Comparison of ENCODE assay signal across 8 cellular contexts in genomic region chrX:7996414-7996813, GRCh38.
DNase-seq lines count a peak whose midpoint lies in the region; ATAC-seq and TF ChIP-seq lines count a peak whose summit lies in the region.

No MANE protein-coding gene starts in this region.

- H4K20me1 ChIP-seq in mammary epithelial cell (ENCODE audit: insufficient read depth, low read length), result no peaks in the 10 kb centered on the region

- dilution Hi-C loops in mammary epithelial cell (cut with HindIII; ENCODE audit: low sequenced_read_pairs), result no loop called here

- H3K9me3 ChIP-seq in heart left ventricle (peaks cover 0 to 4% (median 0%) of the 10 kb centered on the region in 12 donors), right cardiac atrium (ENCODE audit: control insufficient read depth, low read length) (no peaks in the 10 kb centered on the region), mammary epithelial cell (replicated peaks; ENCODE audit: insufficient read depth, low read length) (peaks cover 3% of the 10 kb centered on the region), lung (ENCODE audit: control insufficient read depth in 2 of 2, insufficient read depth in 1 of 2, low read length in 1 of 2) (no peaks in the 10 kb centered on the region)

- TF ChIP-seq POLR2A in heart left ventricle (IDR thresholded peaks at IDR 0.05), result no peak

- ATAC-seq in heart left ventricle, result peak in 1 of 4 donors; percentile 54
- ATAC-seq in right cardiac atrium, result no peak
- ATAC-seq in HG02763 (IDR thresholded peaks at IDR 0.05; ENCODE audit: unreplicated experiment), result peak; percentile 78
- peak; percentile 59 for ATAC-seq in lung (ENCODE audit: insufficient read depth, low FRiP score)
- no peak for ATAC-seq in HG03521 (IDR thresholded peaks at IDR 0.05; ENCODE audit: unreplicated experiment)

- peaks cover 0 to 3% (median 0%) of the 10 kb centered on the region in 9 donors for H3K27me3 ChIP-seq in heart left ventricle
- H3K27me3 ChIP-seq in right cardiac atrium (ENCODE audit: control insufficient read depth, insufficient read depth), result no peaks in the 10 kb centered on the region
- H3K27me3 ChIP-seq in mammary epithelial cell (ENCODE audit: insufficient read depth, low read length), result no peaks in the 10 kb centered on the region
- H3K27me3 ChIP-seq in lung (ENCODE audit: control insufficient read depth, insufficient read depth), result no peaks in the 10 kb centered on the region

- intact Hi-C loops in heart left ventricle (cut with DNase I) (loop anchor here in 9 of 10 donors (2.0 to 10.0 kb wide), 7 partner anchors 198 to 821 kb away; no protein-coding TSS in a partner anchor), right cardiac atrium (cut with DNase I) (loop anchor here (5.0 to 10.0 kb wide), 4 partner anchors 738 to 1718 kb away; partner anchors contain the start of gene ANOS1 (in 3 of the 4)), mammary epithelial cell (cut with micrococcal nuclease) (loop anchor here (1.0 to 10.0 kb wide), 3 partner anchors 742 to 878 kb away; no protein-coding TSS in a partner anchor)

- no peak overlapping the region for H3K4me2 ChIP-seq in mammary epithelial cell (ENCODE audit: insufficient read depth, low read depth, low read length)

- H3K36me3 ChIP-seq in heart left ventricle (no peaks in the 10 kb centered on the region), mammary epithelial cell (ENCODE audit: insufficient read depth, low read length) (no peaks in the 10 kb centered on the region), lung (ENCODE audit: control insufficient read depth in 2 of 2, insufficient read depth in 2 of 2, low read length in 2 of 2) (no peaks in the 10 kb centered on the region)

- DNase-seq in heart left ventricle, result no peak
- DNase-seq in right cardiac atrium, result no peak
- DNase-seq in NOMO-1 treated with DMSO at 0.1 percent for 48 hours (lab: John Stamatoyannopoulos, UW; ENCODE audit: unreplicated experiment), result peak; percentile 53
- DNase-seq in mammary epithelial cell, result peak; percentile 19
- no peak for DNase-seq in lung (ENCODE audit: low spot score)
- DNase-seq in occipital lobe (lab: John Stamatoyannopoulos, UW), result no peak

- TF ChIP-seq CTCF in heart left ventricle (IDR thresholded peaks at IDR 0.05), result peak in 11 of 12 donors; percentile 32 to 68 (median 57)
- peak; percentile 60 to 62 for TF ChIP-seq CTCF in mammary epithelial cell (conservative IDR thresholded peaks at IDR 0.05 in 1 of 2, IDR thresholded peaks at IDR 0.05 in 1 of 2; ENCODE audit: extremely low read depth in 1 of 2, insufficient read depth in 1 of 2, low read depth in 1 of 2, low read length in 2 of 2)
- peak; percentile 54 for TF ChIP-seq CTCF in lung (IDR thresholded peaks at IDR 0.05; ENCODE audit: control extremely low read depth, extremely low read depth)

- BruUV-seq in mammary epithelial cell (replicated peaks; lab: Mats Ljungman, UMichigan), result no TSS peak

- H3K4me1 ChIP-seq in heart left ventricle, result no peaks in the 10 kb centered on the region
- peaks cover 1% of the 10 kb centered on the region for H3K4me1 ChIP-seq in right cardiac atrium (ENCODE audit: control insufficient read depth, insufficient read depth, low read length)
- H3K4me1 ChIP-seq in mammary epithelial cell (ENCODE audit: insufficient read depth, low read length), result no peaks in the 10 kb centered on the region
- H3K4me1 ChIP-seq in lung (ENCODE audit: control insufficient read depth in 2 of 2, insufficient read depth in 2 of 2, low read length in 2 of 2), result no peaks in the 10 kb centered on the region

- H3K4me3 ChIP-seq in heart left ventricle (no peak overlapping the region), right cardiac atrium (ENCODE audit: low read length) (no peak overlapping the region), mammary epithelial cell (replicated peaks in 1 of 3; ENCODE audit: insufficient read depth in 1 of 3, low read depth in 2 of 3, low read length in 3 of 3) (no peak overlapping the region), lung (no peak overlapping the region)

- no peaks in the 10 kb centered on the region for H3K79me2 ChIP-seq in mammary epithelial cell (ENCODE audit: insufficient read depth, low read length)

- in situ Hi-C loops in mammary epithelial cell (cut with MboI; ENCODE audit: low sequenced_read_pairs in 2 of 2), result loop anchor here (10.0 to 25.0 kb wide), 2 partner anchors 738 to 741 kb away; partner anchors contain the start of gene ANOS1 (in 2 of the 2)

- H3K9ac ChIP-seq in mammary epithelial cell (ENCODE audit: insufficient read depth, low read length), result no peak overlapping the region

- H3K27ac ChIP-seq in heart left ventricle, result no peak overlapping the region
- H3K27ac ChIP-seq in right cardiac atrium (ENCODE audit: low read length), result no peak overlapping the region
- no peak overlapping the region for H3K27ac ChIP-seq in mammary epithelial cell (ENCODE audit: insufficient read depth, low read depth, low read length)
- no peak overlapping the region for H3K27ac ChIP-seq in lung (ENCODE audit: low read depth in 1 of 2, low read length in 1 of 2)

- H2AFZ ChIP-seq in mammary epithelial cell (ENCODE audit: low read depth, low read length), result no peak overlapping the region

- CTCF ChIA-PET in mammary epithelial cell (lab: Charles Lee; ENCODE audit: low non-redundant PET), result no interaction called here

- WGBS in heart left ventricle, 4 donors, result 7 to 28% (median 15%) methylated on average over 2 of the region's 2 CpGs
- 13% methylated on average over 2 of the region's 2 CpGs for WGBS in right cardiac atrium
- 3% methylated on average over 2 of the region's 2 CpGs for WGBS in mammary epithelial cell (ENCODE audit: low coverage, missing lambda C conversion rate)
- WGBS in lung, 2 donors, result 15 to 28% methylated on average over 2 of the region's 2 CpGs

Comparison
In these comparisons a context has a peak if more than half of its experiments do, and no peak if none do; other contexts are left out.
1. ATAC-seq: peak in HG02763 (single experiment) and lung (single experiment); none in right cardiac atrium (0 of 2) and HG03521 (single experiment).
2. DNase-seq: peak in NOMO-1 treated with DMSO at 0.1 percent for 48 hours (single experiment) and mammary epithelial cell (single experiment); none in heart left ventricle (0 of 5), right cardiac atrium (0 of 3), lung (single experiment) and occipital lobe (single experiment).
3. Peak in every context shown above with its lines, with median percentiles within 50 percentile points of each other: CTCF ChIP-seq.